ENCODE assay signal across 8 cellular contexts in the genomic region with DNA sequence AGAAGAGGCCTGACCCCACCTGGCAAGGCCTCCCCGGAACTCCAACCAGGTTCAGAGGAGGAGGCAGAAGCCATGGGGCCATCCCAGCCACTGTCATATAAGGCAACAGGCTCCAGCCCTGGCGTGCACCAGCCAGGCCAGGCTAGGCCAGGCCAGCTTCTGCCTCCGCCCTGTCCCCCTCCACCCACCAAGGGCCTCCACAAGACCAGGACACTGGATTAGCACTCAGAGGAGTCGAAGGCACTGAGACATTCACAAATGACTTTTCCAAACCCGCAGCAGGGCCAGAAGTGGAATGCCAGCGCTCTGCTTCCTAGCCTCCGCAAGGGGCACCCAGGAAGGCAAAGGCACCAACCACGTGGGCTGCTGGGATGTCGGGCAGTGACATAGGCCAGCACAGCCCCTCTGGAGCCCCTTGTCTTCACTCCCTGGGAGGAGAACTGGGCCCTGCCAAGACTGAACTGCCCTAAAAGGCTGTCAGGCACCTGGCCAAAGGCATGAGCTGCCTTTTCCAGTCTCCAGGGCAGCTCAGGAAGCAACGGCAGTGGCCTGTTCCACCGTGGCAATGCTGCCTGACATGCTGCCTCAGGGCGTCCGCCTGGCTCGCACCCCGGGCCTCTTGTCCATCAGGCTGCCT. TPM values are rescaled to one million over a fixed set of nuclear protein-coding genes. Genes with fewer than 3 reads are reported as not detected.
DNase-seq lines count a peak whose midpoint lies in the region; ATAC-seq and TF ChIP-seq lines count a peak whose summit lies in the region.

No MANE protein-coding gene starts in this region.

- H3K9me3 ChIP-seq in HUES6 (ENCODE audit: control insufficient read depth, insufficient read depth, low read depth, low read length) (no peaks in the 10 kb centered on the region), Karpas-422 (ENCODE audit: low read length) (no peaks in the 10 kb centered on the region)

- H3K27ac ChIP-seq in HUES6 (ENCODE audit: low read depth, low read length) (peak overlapping the region; percentile 57; the same call in 1 of the 2 replicates), coronary artery (peak overlapping the region; percentile 95), Karpas-422 (ENCODE audit: low read length) (no peak overlapping the region)

- intact Hi-C loops in left colon (cut with DNase I, micrococcal nuclease), result no loop called here

- H3K9ac ChIP-seq in HUES6 (ENCODE audit: low read length) (peak overlapping the region; percentile 62), Karpas-422 (ENCODE audit: low read length) (no peak overlapping the region)

- H2AFZ ChIP-seq in Karpas-422 (ENCODE audit: low read length), result no peak overlapping the region

- no peaks in the 10 kb centered on the region for H3K79me2 ChIP-seq in Karpas-422 (ENCODE audit: low read length)

- H3K36me3 ChIP-seq in HUES6 (ENCODE audit: control insufficient read depth, insufficient read depth, low read length), result no peaks in the 10 kb centered on the region
- no peaks in the 10 kb centered on the region for H3K36me3 ChIP-seq in Karpas-422 (ENCODE audit: insufficient read depth, low read length)

- ATAC-seq in left colon (peak; percentile 65), HG03342 (IDR thresholded peaks at IDR 0.05; ENCODE audit: unreplicated experiment) (no peak), HG02571 (IDR thresholded peaks at IDR 0.05; ENCODE audit: unreplicated experiment) (no peak)

- H3K4me2 ChIP-seq in Karpas-422 (ENCODE audit: low read depth, low read length, poor library complexity, severe bottlenecking), result no peak overlapping the region

- no peaks in the 10 kb centered on the region for H4K20me1 ChIP-seq in Karpas-422 (ENCODE audit: insufficient read depth, low read depth, low read length)

- H3K4me3 ChIP-seq in HUES6 (ENCODE audit: low read depth, low read length) (peak overlapping the region; percentile 19; the same call in 1 of the 2 replicates), coronary artery (peak overlapping the region; percentile 68), Karpas-422 (ENCODE audit: low read length) (no peak overlapping the region)

- peaks cover 8% of the 10 kb centered on the region; the same call in 1 of the 2 replicates for H3K27me3 ChIP-seq in HUES6 (ENCODE audit: control insufficient read depth, insufficient read depth, low read length)
- H3K27me3 ChIP-seq in Karpas-422 (ENCODE audit: low read length), result no peaks in the 10 kb centered on the region

- peak; percentile 96 for DNase-seq in coronary artery (ENCODE audit: low spot score)
- DNase-seq in left colon, result peak; percentile 46 to 82
- peak; percentile 32 for DNase-seq in smooth muscle cell of the brain vasculature (ENCODE audit: low read depth, low spot score)
- no peak for DNase-seq in Karpas-422
- no peak for DNase-seq in HuH-7 (ENCODE audit: low spot score)

- no peak for TF ChIP-seq CTCF in coronary artery (IDR thresholded peaks at IDR 0.05)

- H3K4me1 ChIP-seq in HUES6 (ENCODE audit: control insufficient read depth, insufficient read depth, low read length) (peaks cover 34% of the 10 kb centered on the region), Karpas-422 (ENCODE audit: low read length) (no peaks in the 10 kb centered on the region)

- H3K9me2 ChIP-seq in Karpas-422 (replicated peaks; ENCODE audit: insufficient read depth, low read length), result no peaks in the 10 kb centered on the region

RNA-seq across cellular contexts. Expression of gene SEMA4C, which starts 37.6 kb away (rescaled TPM):
- total RNA-seq in left colon, result 10 to 100 TPM; 13.2 to 17.5 TPM
- 2.5 and 6.3 TPM in 2 replicates for total RNA-seq in Karpas-422 (2014; rRNA removed; shearing (Covaris generic); ENCODE audit: low replicate concordance)

RNA-seq across cellular contexts. Expression of gene ANKRD39, which starts 49.7 kb away (rescaled TPM):
- total RNA-seq in left colon, result 10 to 100 TPM in 1 of 2 donors, 1 to 10 TPM in 1; 9.5 to 11.7 TPM
- 11.1 and 12.5 TPM in 2 replicates for total RNA-seq in Karpas-422 (2014; rRNA removed; shearing (Covaris generic); ENCODE audit: low replicate concordance)

Comparison
In these comparisons a context has a peak if more than half of its experiments do, and no peak if none do; other contexts are left out.
1. DNase-seq: peak in coronary artery (single experiment), left colon (2 of 2) and smooth muscle cell of the brain vasculature (single experiment); none in Karpas-422 (single experiment) and HuH-7 (single experiment).